8 cellular contexts compared by ENCODE assay signal in the genomic region with DNA sequence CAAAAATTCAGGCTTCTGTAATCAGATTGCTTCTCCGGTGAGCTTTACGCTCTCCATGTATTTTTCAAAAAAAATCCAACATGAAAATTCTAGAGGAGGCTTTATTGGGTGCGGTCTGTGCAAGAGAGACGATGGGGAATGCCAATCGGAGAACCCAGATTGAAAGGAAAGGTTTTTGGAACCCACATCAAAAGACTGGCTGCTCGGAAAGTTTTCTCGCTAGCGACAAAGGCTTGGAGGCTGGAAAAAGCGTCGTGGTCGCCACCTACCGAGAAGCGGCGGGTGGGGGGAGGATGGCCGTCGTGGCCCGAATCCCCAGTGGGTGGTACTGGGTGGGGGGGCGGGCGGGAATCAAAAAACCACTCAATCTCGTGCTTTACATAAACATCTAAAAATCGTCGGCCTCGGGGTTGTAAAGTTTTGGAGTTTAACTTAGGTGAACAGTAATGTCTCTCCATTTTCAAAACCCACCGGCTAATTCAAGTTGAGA. TPM values are rescaled to one million over a fixed set of nuclear protein-coding genes. Genes with fewer than 3 reads are reported as not detected.
DNase-seq lines count a peak whose midpoint lies in the region; ATAC-seq and TF ChIP-seq lines count a peak whose summit lies in the region.

No MANE protein-coding gene starts in this region.

- peak; percentile 66 for DNase-seq in COLO829 (ENCODE audit: low spot score)
- peak; percentile 68 for DNase-seq in Karpas-422
- DNase-seq in anterior cingulate cortex (lab: John Stamatoyannopoulos, UW) = peak in 54 of 58 donors; percentile 13 to 79 (median 60)
- DNase-seq in hepatocyte (ENCODE audit: low spot score) = peak; percentile 73
- no peak for DNase-seq in retinal pigment epithelial cell (ENCODE audit: low read depth)
- DNase-seq in 8988T = no peak

- H3K4me3 ChIP-seq in Karpas-422 (ENCODE audit: low read length) = peak overlapping the region; percentile 85
- H3K4me3 ChIP-seq in hepatocyte = peak overlapping the region; percentile 55
- peak overlapping the region; percentile 76 for H3K4me3 ChIP-seq in retinal pigment epithelial cell (ENCODE audit: low read length)

- peak overlapping the region; percentile 100 for H3K4me2 ChIP-seq in Karpas-422 (ENCODE audit: low read depth, low read length, poor library complexity, severe bottlenecking)
- H3K4me2 ChIP-seq in hepatocyte = peak overlapping the region; percentile 94

- H4K20me1 ChIP-seq in Karpas-422 (ENCODE audit: insufficient read depth, low read depth, low read length) (no peaks in the 10 kb centered on the region), hepatocyte (ENCODE audit: insufficient read depth, poor library complexity, severe bottlenecking) (peaks cover 30% of the 10 kb centered on the region)

- H3K79me2 ChIP-seq in Karpas-422 (ENCODE audit: low read length) = peaks cover 24% of the 10 kb centered on the region
- H3K79me2 ChIP-seq in hepatocyte = peaks cover 35% of the 10 kb centered on the region

- H3K27ac ChIP-seq in Karpas-422 (ENCODE audit: low read length) = peak overlapping the region; percentile 83
- peak overlapping the region; percentile 97 for H3K27ac ChIP-seq in hepatocyte

- H3K9ac ChIP-seq in Karpas-422 (ENCODE audit: low read length) = peak overlapping the region; percentile 93

- TF ChIP-seq CTCF in hepatocyte (IDR thresholded peaks at IDR 0.05; ENCODE audit: poor library complexity) (peak; percentile 31), retinal pigment epithelial cell (conservative IDR thresholded peaks at IDR 0.05; ENCODE audit: low read depth, low read length) (no peak)

- 0 out of 2 replicates have a peak, but pooled peaks cover 5% of the 10 kb centered on the region for H3K36me3 ChIP-seq in Karpas-422 (ENCODE audit: insufficient read depth, low read length)
- no peaks in the 10 kb centered on the region for H3K36me3 ChIP-seq in hepatocyte (replicated peaks; ENCODE audit: insufficient read depth, low read depth)

- no peaks in the 10 kb centered on the region for H3K27me3 ChIP-seq in Karpas-422 (ENCODE audit: low read length)
- no peaks in the 10 kb centered on the region for H3K27me3 ChIP-seq in hepatocyte

- H3K9me3 ChIP-seq in Karpas-422 (ENCODE audit: low read length) = no peaks in the 10 kb centered on the region
- H3K9me3 ChIP-seq in hepatocyte (ENCODE audit: low read depth) = no peaks in the 10 kb centered on the region

- H2AFZ ChIP-seq in Karpas-422 (ENCODE audit: low read length) = peak overlapping the region; percentile 72
- H2AFZ ChIP-seq in hepatocyte = peak overlapping the region; percentile 68

- 0% methylated on average over 23 of the region's 24 CpGs for WGBS in hepatocyte (ENCODE audit: low lambda C conversion rate, missing lambda C conversion rate)

- peak; percentile 4 for ATAC-seq in SK-N-SH treated with all-trans-retinoic acid at 6 μM for 48 hours
- no peak for ATAC-seq in GM21447 (IDR thresholded peaks at IDR 0.05; ENCODE audit: unreplicated experiment)

- peaks cover 46% of the 10 kb centered on the region for H3K4me1 ChIP-seq in Karpas-422 (ENCODE audit: low read length)
- H3K4me1 ChIP-seq in hepatocyte (ENCODE audit: insufficient read depth) = peaks cover 37% of the 10 kb centered on the region

- no peaks in the 10 kb centered on the region for H3K9me2 ChIP-seq in Karpas-422 (replicated peaks; ENCODE audit: insufficient read depth, low read length)
- H3K9me2 ChIP-seq in hepatocyte (replicated peaks; ENCODE audit: insufficient read depth) = no peaks in the 10 kb centered on the region

TF ChIP-seq in SK-N-SH treated with all-trans-retinoic acid at 6 μM for 48 hours, 23 proteins besides CTCF, POLR2A, EP300 and RAD21:
- TF ChIP-seq, protein P1, sequence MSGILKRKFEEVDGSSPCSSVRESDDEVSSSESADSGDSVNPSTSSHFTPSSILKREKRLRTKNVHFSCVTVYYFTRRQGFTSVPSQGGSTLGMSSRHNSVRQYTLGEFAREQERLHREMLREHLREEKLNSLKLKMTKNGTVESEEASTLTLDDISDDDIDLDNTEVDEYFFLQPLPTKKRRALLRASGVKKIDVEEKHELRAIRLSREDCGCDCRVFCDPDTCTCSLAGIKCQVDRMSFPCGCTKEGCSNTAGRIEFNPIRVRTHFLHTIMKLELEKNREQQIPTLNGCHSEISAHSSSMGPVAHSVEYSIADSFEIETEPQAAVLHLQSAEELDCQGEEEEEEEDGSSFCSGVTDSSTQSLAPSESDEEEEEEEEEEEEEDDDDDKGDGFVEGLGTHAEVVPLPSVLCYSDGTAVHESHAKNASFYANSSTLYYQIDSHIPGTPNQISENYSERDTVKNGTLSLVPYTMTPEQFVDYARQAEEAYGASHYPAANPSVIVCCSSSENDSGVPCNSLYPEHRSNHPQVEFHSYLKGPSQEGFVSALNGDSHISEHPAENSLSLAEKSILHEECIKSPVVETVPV (CRISPR knock-in tag; IDR thresholded peaks at IDR 0.05) = no peak
- no peak for TF ChIP-seq PPARA (CRISPR knock-in tag; IDR thresholded peaks at IDR 0.05; ENCODE audit: borderline replicate concordance)
- TF ChIP-seq CSDC2 (CRISPR knock-in tag; IDR thresholded peaks at IDR 0.05) = no peak

RNA-seq across cellular contexts. Expression of a gene that starts 1.1 kb away (rescaled TPM):
- total RNA-seq in Karpas-422 (2014; rRNA removed; shearing (Covaris generic); ENCODE audit: low replicate concordance) = 130 and 176 TPM in 2 replicates
- 193 and 260 TPM in 2 replicates for total RNA-seq in hepatocyte
- 167 and 182 TPM in 2 replicates for polyA plus RNA-seq in hepatocyte

Comparison
In these comparisons a context has a peak if more than half of its experiments do, and no peak if none do; other contexts are left out.
1. DNase-seq: peak in COLO829 (single experiment), Karpas-422 (single experiment), anterior cingulate cortex (54 of 58) and hepatocyte (single experiment); none in retinal pigment epithelial cell (single experiment) and 8988T (single experiment).
2. Peak in every context shown above with its lines, with median percentiles within 50 percentile points of each other: H3K4me3 ChIP-seq.